Comparison of ENCODE assay signal across 8 cellular contexts in genomic region chr20:50844430-50845100, GRCh38. TPM values are rescaled to one million over a fixed set of nuclear protein-coding genes. Genes with fewer than 3 reads are reported as not detected.
DNase-seq lines count a peak whose midpoint lies in the region; ATAC-seq, FAIRE-seq and TF ChIP-seq lines count a peak whose summit lies in the region.

No MANE protein-coding gene starts in this region.

- H3K4me3 Mint-ChIP-seq in activated CD8-positive, alpha-beta memory T cell treated with anti-CD3 and anti-CD28 coated beads, Interleukin-2, amount 10 ng/mL, durations not matched to agents 7 days and 5 days, result no peak overlapping the region

- no peak overlapping the region for H3K4me3 ChIP-seq in HepG2 (replicated peaks in 1 of 3; ENCODE audit: insufficient read depth in 1 of 3, low read depth in 2 of 3, low read length in 3 of 3)
- H3K4me3 ChIP-seq in right lobe of liver, result no peak overlapping the region
- no peak overlapping the region for H3K4me3 ChIP-seq in keratinocyte (ENCODE audit: control insufficient read depth in 2 of 3, extremely low read depth in 1 of 3, insufficient read depth in 2 of 3, low read depth in 1 of 3, low read length in 3 of 3)

- no peaks in the 10 kb centered on the region for H4K20me1 ChIP-seq in HepG2 (ENCODE audit: insufficient read depth, low read length)
- no peaks in the 10 kb centered on the region for H4K20me1 ChIP-seq in keratinocyte (ENCODE audit: control insufficient read depth, extremely low read depth, insufficient read depth, low read length)

- no peaks in the 10 kb centered on the region for H3K79me2 ChIP-seq in HepG2 (ENCODE audit: insufficient read depth, low read length)
- no peaks in the 10 kb centered on the region for H3K79me2 ChIP-seq in keratinocyte (ENCODE audit: control insufficient read depth, insufficient read depth, low read length)

- 89% methylated on average over 7 of the region's 9 CpGs for WGBS in HepG2 (ENCODE audit: low lambda C conversion rate)
- WGBS in right lobe of liver (ENCODE audit: insufficient coverage, low coverage, low lambda C conversion rate, missing lambda C conversion rate), result 63% methylated on average over 2 of the region's 9 CpGs

- BruUV-seq in HepG2 (replicated peaks; lab: Mats Ljungman, UMichigan), result no TSS peak

- dilution Hi-C loops in keratinocyte (cut with MboI; ENCODE audit: extremely low pct_ligation_motif_present, low sequenced_read_pairs), result no loop called here

- H3K4me1 ChIP-seq in HepG2 (ENCODE audit: insufficient read depth, low read length), result peaks cover 20% of the 10 kb centered on the region
- H3K4me1 ChIP-seq in right lobe of liver, result peaks cover 0 to 8% (median 0%) of the 10 kb centered on the region in 4 donors
- H3K4me1 ChIP-seq in keratinocyte (ENCODE audit: control insufficient read depth, extremely low read depth, insufficient read depth, low read length), result peaks cover 56% of the 10 kb centered on the region

- no peak overlapping the region for H2AFZ ChIP-seq in HepG2 (ENCODE audit: low read length)
- no peak overlapping the region for H2AFZ ChIP-seq in keratinocyte (ENCODE audit: control insufficient read depth, low read length)

- no peaks in the 10 kb centered on the region for H3K36me3 ChIP-seq in HepG2 (replicated peaks in 1 of 2; ENCODE audit: control insufficient read depth in 1 of 2, insufficient read depth in 2 of 2, low read length in 2 of 2)
- no peaks in the 10 kb centered on the region for H3K36me3 ChIP-seq in right lobe of liver
- no peaks in the 10 kb centered on the region for H3K36me3 ChIP-seq in keratinocyte (ENCODE audit: control insufficient read depth in 2 of 2, extremely low read depth in 1 of 2, insufficient read depth in 2 of 2, low read length in 2 of 2)

- no peak overlapping the region for H3K27ac ChIP-seq in HepG2 (ENCODE audit: extremely low read length, insufficient read depth, low read length)
- H3K27ac ChIP-seq in right lobe of liver, result no peak overlapping the region
- peak overlapping the region; percentile 86 for H3K27ac ChIP-seq in keratinocyte (ENCODE audit: control insufficient read depth, insufficient read depth, low read length)

- no peaks in the 10 kb centered on the region for H3K27me3 Mint-ChIP-seq in activated CD8-positive, alpha-beta memory T cell treated with anti-CD3 and anti-CD28 coated beads, Interleukin-2, amount 10 ng/mL, durations not matched to agents 7 days and 5 days

- peaks cover 2% of the 10 kb centered on the region for H3K9me1 ChIP-seq in keratinocyte (ENCODE audit: control insufficient read depth, extremely low read depth, insufficient read depth, low read length)

- no peaks in the 10 kb centered on the region for H3K9me3 Mint-ChIP-seq in activated CD8-positive, alpha-beta memory T cell treated with anti-CD3 and anti-CD28 coated beads, Interleukin-2, amount 10 ng/mL, durations not matched to agents 7 days and 5 days (ENCODE audit: low read depth)

- peak overlapping the region; percentile 98 for H3K27ac Mint-ChIP-seq in activated CD8-positive, alpha-beta memory T cell treated with anti-CD3 and anti-CD28 coated beads, Interleukin-2, amount 10 ng/mL, durations not matched to agents 7 days and 5 days

- no peak overlapping the region for H3K4me2 ChIP-seq in HepG2 (ENCODE audit: low read depth, low read length)
- H3K4me2 ChIP-seq in keratinocyte (ENCODE audit: control insufficient read depth, extremely low read depth, insufficient read depth, low read depth, low read length), result peak overlapping the region; percentile 50

- no peak for TF ChIP-seq RAD21 in HepG2 (CRISPR knock-in tag; IDR thresholded peaks at IDR 0.05)

- CTCF ChIA-PET in HepG2 (lab: Yijun Ruan, JAX; ENCODE audit: low intra/inter-chr PET ratio, low total read pairs), result no interaction called here
- CTCF ChIA-PET in activated CD8-positive, alpha-beta memory T cell treated with anti-CD3 and anti-CD28 coated beads, Interleukin-2, amount 10 ng/mL, durations not matched to agents 7 days and 5 days (lab: Charles Lee), result interaction anchor here (1.2 to 6.6 kb wide), 7 partner anchors 13 to 85 kb away, joined by 3 to 47 read pairs (median 9); partner anchors contain the start of gene BCAS4

- ATAC-seq in HepG2 (no peak), right lobe of liver (no peak), HG03095 (IDR thresholded peaks at IDR 0.05; ENCODE audit: unreplicated experiment) (peak; percentile 80)
- peak; percentile 99 for ATAC-seq in activated CD8-positive, alpha-beta memory T cell treated with anti-CD3 and anti-CD28 coated beads, Interleukin-2, amount 10 ng/mL, durations not matched to agents 7 days and 5 days

- DNase-seq in HepG2 (ENCODE audit: low spot score) (peak; percentile 25), right lobe of liver (no peak), keratinocyte (ENCODE audit: low read depth, low spot score) (peak; percentile 100), medulla oblongata (ENCODE audit: extremely low spot score) (no peak), OCI-M2 (lab: John Stamatoyannopoulos, UW; ENCODE audit: unreplicated experiment) (no peak), hippocampal formation (lab: John Stamatoyannopoulos, UW) (no peak)
- peak; percentile 95 for DNase-seq in activated CD8-positive, alpha-beta memory T cell treated with anti-CD3 and anti-CD28 coated beads, Interleukin-2, amount 10 ng/mL, durations not matched to agents 7 days and 5 days

- intact Hi-C loops in HepG2 (cut with micrococcal nuclease; ENCODE audit: unreplicated experiment) (no loop called here), right lobe of liver (cut with DNase I) (no loop called here)

- H3K9me3 ChIP-seq in HepG2 (ENCODE audit: low read length) (no peaks in the 10 kb centered on the region), right lobe of liver (no peaks in the 10 kb centered on the region), keratinocyte (ENCODE audit: control insufficient read depth, low read depth, low read length) (no peaks in the 10 kb centered on the region)

- FAIRE-seq in HepG2 (lab: Jason Lieb, UNC) (no peak), keratinocyte (lab: Jason Lieb, UNC) (peak; percentile 72)

- TF ChIP-seq EP300 in HepG2 (IDR thresholded peaks at IDR 0.05; ENCODE audit: low read depth in 2 of 2, low read length in 2 of 2), result no peak
- TF ChIP-seq EP300 in HepG2 (CRISPR knock-in tag; IDR thresholded peaks at IDR 0.05; ENCODE audit: borderline replicate concordance), result no peak

- peaks cover 78% of the 10 kb centered on the region for H3K4me1 Mint-ChIP-seq in activated CD8-positive, alpha-beta memory T cell treated with anti-CD3 and anti-CD28 coated beads, Interleukin-2, amount 10 ng/mL, durations not matched to agents 7 days and 5 days

- in situ Hi-C loops in HepG2 (cut with HindIII; ENCODE audit: extremely low pct_ligation_motif_present, low pct_unique_long_range_greater_than_20kb), result no loop called here

- peaks cover 17% of the 10 kb centered on the region for H3K36me3 Mint-ChIP-seq in activated CD8-positive, alpha-beta memory T cell treated with anti-CD3 and anti-CD28 coated beads, Interleukin-2, amount 10 ng/mL, durations not matched to agents 7 days and 5 days

- POLR2A ChIA-PET in HepG2 (lab: Yijun Ruan, JAX), result interaction anchor here (0.6 kb wide), 1 partner anchor 37 kb away, joined by 3 read pairs; no protein-coding TSS in a partner anchor

- H3K27me3 ChIP-seq in HepG2 (ENCODE audit: control insufficient read depth in 1 of 2, insufficient read depth in 2 of 2, low read length in 2 of 2) (no peaks in the 10 kb centered on the region), right lobe of liver (no peaks in the 10 kb centered on the region), keratinocyte (ENCODE audit: control insufficient read depth, extremely low read depth, insufficient read depth, low read length) (no peaks in the 10 kb centered on the region)

- TF ChIP-seq CTCF in HepG2 (CRISPR knock-in tag; IDR thresholded peaks at IDR 0.05), result no peak
- no peak for TF ChIP-seq CTCF in right lobe of liver (IDR thresholded peaks at IDR 0.05)
- TF ChIP-seq CTCF in keratinocyte (optimal IDR thresholded peaks at IDR 0.05 in 1 of 3, IDR thresholded peaks at IDR 0.05 in 1 of 3, conservative IDR thresholded peaks at IDR 0.05 in 1 of 3; ENCODE audit: extremely low read depth in 1 of 3, insufficient read depth in 2 of 3, low read length in 3 of 3), result no peak

- TF ChIP-seq POLR2A in HepG2 (IDR thresholded peaks at IDR 0.05; ENCODE audit: insufficient read depth in 1 of 2, low read depth in 2 of 2, low read length in 2 of 2) (no peak), right lobe of liver (IDR thresholded peaks at IDR 0.05) (no peak)

- H3K9ac ChIP-seq in HepG2 (ENCODE audit: insufficient read depth, low read depth, low read length) (no peak overlapping the region), keratinocyte (ENCODE audit: control insufficient read depth, extremely low read depth, insufficient read depth, low read length) (peak overlapping the region; percentile 55)

RNA-seq across cellular contexts. Expression of gene BCAS4, which starts 49.7 kb away (rescaled TPM):
- 5.9 and 7.2 TPM in 2 replicates for total RNA-seq in HepG2 (2016; rRNA removed; fragmentation: Illumina TruSeq; extraction: Trizol)
- total RNA-seq in HepG2 (2016; cell fraction: cytosol; rRNA removed; fragmentation: Illumina TruSeq; extraction: Trizol; ENCODE audit: low read depth), result 3.6 and 4.1 TPM in 2 replicates
- 7.0 and 8.2 TPM in 2 replicates for total RNA-seq in HepG2 (2016; cell fraction: insoluble cytoplasmic fraction; rRNA removed; fragmentation: Illumina TruSeq; extraction: Trizol)
- 6.0 and 7.8 TPM in 2 replicates for total RNA-seq in HepG2 (2016; cell fraction: membrane; rRNA removed; fragmentation: Illumina TruSeq; extraction: Trizol)
- total RNA-seq in HepG2 (2016; cell fraction: nucleus; rRNA removed; fragmentation: Illumina TruSeq; extraction: Trizol), result 3.0 and 4.1 TPM in 2 replicates
- 7.9 and 8.0 TPM in 2 replicates for polyA plus RNA-seq in HepG2 (2011; rRNA removed)
- 6.7 and 10.5 TPM in 2 replicates for polyA plus RNA-seq in HepG2 (2011; cell fraction: cytosol; rRNA removed)
- 4.6 and 7.3 TPM in 2 replicates for polyA plus RNA-seq in HepG2 (2011; cell fraction: nucleus; rRNA removed)
- 3.8 and 5.2 TPM in 2 replicates for polyA plus RNA-seq in HepG2 (2012)
- 6.8 and 7.0 TPM in 2 replicates for polyA plus RNA-seq in HepG2 (2016; cell fraction: cytosol; fragmentation: Illumina TruSeq; extraction: Trizol; ENCODE audit: low read depth)
- polyA plus RNA-seq in HepG2 (2016; cell fraction: insoluble cytoplasmic fraction; fragmentation: Illumina TruSeq; extraction: Trizol; ENCODE audit: low read depth), result 6.9 and 7.1 TPM in 2 replicates
- polyA plus RNA-seq in HepG2 (2016; cell fraction: membrane; fragmentation: Illumina TruSeq; extraction: Trizol; ENCODE audit: low read depth), result 5.1 and 6.4 TPM in 2 replicates
- polyA plus RNA-seq in HepG2 (2016; cell fraction: nucleus; fragmentation: Illumina TruSeq; extraction: Trizol; ENCODE audit: insufficient read depth, low read depth), result 3.6 and 6.6 TPM in 2 replicates
- polyA minus RNA-seq in HepG2 (2011; rRNA and poly(A)+ RNA removed; ENCODE audit: low replicate concordance), result 0.07 and 10.0 TPM in 2 replicates
- 2.9 and 4.1 TPM in 2 replicates for polyA minus RNA-seq in HepG2 (2011; cell fraction: cytosol; rRNA and poly(A)+ RNA removed)
- polyA minus RNA-seq in HepG2 (2011; cell fraction: nucleus; rRNA and poly(A)+ RNA removed), result 2.9 and 4.1 TPM in 2 replicates
- total RNA-seq in right lobe of liver, result 1 to 10 TPM in 1 of 6 experiments, under 1 TPM in 5; 0.31 to 1.4 (median 0.60) TPM
- 10 to 100 TPM; 37.6 to 44.8 TPM for total RNA-seq in activated CD8-positive, alpha-beta memory T cell treated with anti-CD3 and anti-CD28 coated beads, Interleukin-2, amount 10 ng/mL, durations not matched to agents 7 days and 5 days
- polyA plus RNA-seq in keratinocyte, result 13.8 to 23.1 TPM (median 19.0 TPM) in 3 replicates
- polyA plus RNA-seq in keratinocyte (2011; ENCODE audit: low read depth), result 1.3 TPM
- polyA plus RNA-seq in keratinocyte (2011; cell fraction: cytosol; rRNA removed), result 9.0 and 22.6 TPM in 2 replicates
- polyA plus RNA-seq in keratinocyte (2011; cell fraction: nucleus; rRNA removed), result 7.0 and 12.3 TPM in 2 replicates
- 6.9 and 15.7 TPM in 2 replicates for polyA plus RNA-seq in keratinocyte (2012; ENCODE audit: low replicate concordance)
- polyA minus RNA-seq in keratinocyte, result 4.0 to 9.0 TPM (median 8.4 TPM) in 3 replicates
- 8.2 TPM for polyA minus RNA-seq in keratinocyte (2011; cell fraction: cytosol; rRNA and poly(A)+ RNA removed)
- polyA minus RNA-seq in keratinocyte (2011; cell fraction: nucleus; rRNA and poly(A)+ RNA removed), result 3.8 and 8.4 TPM in 2 replicates

Comparison
In these comparisons a context has a peak if more than half of its experiments do, and no peak if none do; other contexts are left out.
1. DNase-seq: peak in HepG2 (single experiment), activated CD8-positive, alpha-beta memory T cell treated with anti-CD3 and anti-CD28 coated beads, Interleukin-2, amount 10 ng/mL, durations not matched to agents 7 days and 5 days (single experiment) and keratinocyte (single experiment); none in right lobe of liver (0 of 3), medulla oblongata (single experiment), OCI-M2 (single experiment) and hippocampal formation (0 of 2).
2. ATAC-seq: peak in HG03095 (single experiment) and activated CD8-positive, alpha-beta memory T cell treated with anti-CD3 and anti-CD28 coated beads, Interleukin-2, amount 10 ng/mL, durations not matched to agents 7 days and 5 days (single experiment); none in HepG2 (single experiment) and right lobe of liver (0 of 4).